Comparison of ENCODE assay signal across 15 cellular contexts in the genomic region with DNA sequence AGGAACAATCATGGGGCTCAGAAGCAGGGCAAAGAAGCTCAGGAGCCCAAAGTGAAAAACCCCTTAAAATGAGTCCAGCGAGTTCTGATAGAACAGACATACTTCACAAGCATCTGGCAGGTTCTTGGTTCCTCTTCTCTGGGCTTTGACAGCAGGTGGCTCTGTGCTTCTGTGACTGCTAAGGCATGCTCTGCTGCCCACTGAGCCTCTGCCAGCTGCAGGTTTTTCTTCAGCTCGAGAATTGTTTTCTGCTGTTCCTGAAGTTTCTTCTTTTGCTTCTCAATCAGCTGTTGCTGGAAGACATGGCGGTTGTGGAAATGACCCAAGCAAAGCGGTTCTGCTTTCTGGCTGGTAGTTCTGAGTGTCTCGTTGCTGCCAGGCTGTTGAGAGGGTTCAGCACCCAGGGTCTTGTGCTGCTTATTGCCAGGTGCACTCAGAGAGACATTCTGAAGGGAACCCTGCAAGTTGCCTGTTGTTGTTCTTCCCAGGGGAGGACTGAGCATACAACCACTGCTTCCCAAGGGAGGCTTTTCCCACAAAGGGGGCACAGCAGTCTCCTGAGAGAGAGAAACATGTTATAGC. TPM values are rescaled to one million over a fixed set of nuclear protein-coding genes. Genes with fewer than 3 reads are reported as not detected.
DNase-seq lines count a peak whose midpoint lies in the region; ATAC-seq and TF ChIP-seq lines count a peak whose summit lies in the region.
"Had no signal": no experiment of that assay in that cellular context is flagged by ENCODE, and none has a peak within 500 bp of the region (broad histone marks: within the 10 kb centered on the region; RNA-seq: fewer than 3 reads in every experiment).

No MANE protein-coding gene starts in this region.

- no CpG with 5 or more reads among the region's 5 CpGs for WGBS in neuronal stem cell (ENCODE audit: extremely low coverage in 2 of 2, insufficient read length in 2 of 2, insufficient replicate concordance in 1 of 2), 2 donors
- 93% methylated on average over 5 of the region's 5 CpGs for WGBS in esophagus muscularis mucosa

- H4K8ac ChIP-seq in neuronal stem cell (ENCODE audit: low read depth, low read length): no peak overlapping the region

- no peaks in the 10 kb centered on the region for H3K4me1 Mint-ChIP-seq in activated CD4-positive, alpha-beta T cell treated with anti-CD3 and anti-CD28 coated beads, Interleukin-2, amount 10 ng/mL, durations not matched to agents 7 days and 5 days

- H3K9ac ChIP-seq in neuronal stem cell (ENCODE audit: low read depth, low read length, poor library complexity): no peak overlapping the region

- H3K9me3 Mint-ChIP-seq in activated CD4-positive, alpha-beta T cell treated with anti-CD3 and anti-CD28 coated beads, Interleukin-2, amount 10 ng/mL, durations not matched to agents 7 days and 5 days: peaks cover 6% of the 10 kb centered on the region
- H3K9me3 Mint-ChIP-seq: activated T-cell treated with anti-CD3 and anti-CD28 coated beads, Interleukin-2, amount 50 U/mL, for 4 hours had no signal

- H2BK15ac ChIP-seq in neuronal stem cell (ENCODE audit: low read length): no peak overlapping the region

- H3K27me3 Mint-ChIP-seq in activated CD4-positive, alpha-beta T cell treated with anti-CD3 and anti-CD28 coated beads, Interleukin-2, amount 10 ng/mL, durations not matched to agents 7 days and 5 days: no peaks in the 10 kb centered on the region

- no peak for DNase-seq in neuronal stem cell (ENCODE audit: low spot score)
- DNase-seq in NCI-H2029 (lab: John Stamatoyannopoulos, UW): no peak
- DNase-seq in activated CD4-positive, alpha-beta T cell treated with anti-CD3 and anti-CD28 coated beads, Interleukin-2, amount 10 ng/mL, durations not matched to agents 7 days and 5 days: no peak
- no peak for DNase-seq in AG20443 (ENCODE audit: low spot score)
- DNase-seq in esophagus muscularis mucosa (ENCODE audit: extremely low spot score): no peak
- DNase-seq: activated T-cell treated with anti-CD3 and anti-CD28 coated beads, Interleukin-2, amount 50 U/mL, for 4 hours; cerebellar nuclear complex; DMS 273 treated with DMSO at 0.1 percent for 48 hours; foreskin fibroblast; HCEC 1CT; mesendoderm; right cardiac atrium had no signal

- no peak overlapping the region for H3K4me3 Mint-ChIP-seq in activated CD4-positive, alpha-beta T cell treated with anti-CD3 and anti-CD28 coated beads, Interleukin-2, amount 10 ng/mL, durations not matched to agents 7 days and 5 days
- H3K4me3 Mint-ChIP-seq: activated T-cell treated with anti-CD3 and anti-CD28 coated beads, Interleukin-2, amount 50 U/mL, for 4 hours had no signal

- TF ChIP-seq EP300 in esophagus muscularis mucosa (IDR thresholded peaks at IDR 0.05): no peak

- peaks cover 8% of the 10 kb centered on the region for H3K36me3 Mint-ChIP-seq in activated CD4-positive, alpha-beta T cell treated with anti-CD3 and anti-CD28 coated beads, Interleukin-2, amount 10 ng/mL, durations not matched to agents 7 days and 5 days (ENCODE audit: low read depth)

- H3K4me1 ChIP-seq in neuronal stem cell (ENCODE audit: control insufficient read depth in 2 of 2, insufficient read depth in 1 of 2, low read depth in 1 of 2, low read length in 2 of 2) (no peaks in the 10 kb centered on the region), esophagus muscularis mucosa (no peaks in the 10 kb centered on the region)

- H3K4ac ChIP-seq in neuronal stem cell (ENCODE audit: low read length): no peak overlapping the region

- H2BK5ac ChIP-seq in neuronal stem cell (ENCODE audit: low read length): peak overlapping the region; percentile 83

- H2AFZ ChIP-seq in neuronal stem cell (ENCODE audit: low read length): no peak overlapping the region

- intact Hi-C loops in esophagus muscularis mucosa (cut with DNase I): no loop called here

- no peak overlapping the region for H2BK12ac ChIP-seq in neuronal stem cell (ENCODE audit: low read length)

- no peak overlapping the region for H2BK120ac ChIP-seq in neuronal stem cell (ENCODE audit: low read depth, low read length)

- peaks cover 1 to 15% of the 10 kb centered on the region in 2 donors for H3K36me3 ChIP-seq in neuronal stem cell (replicated peaks in 1 of 2; ENCODE audit: control insufficient read depth in 2 of 2, insufficient read depth in 2 of 2, low read length in 2 of 2)
- H3K36me3 ChIP-seq in esophagus muscularis mucosa: peaks cover 15 to 49% (median 25%) of the 10 kb centered on the region in 4 donors

- H3K27ac ChIP-seq in neuronal stem cell (replicated peaks; ENCODE audit: low read length) (no peak overlapping the region), esophagus muscularis mucosa (replicated peaks in 1 of 4) (no peak overlapping the region)

- no peak overlapping the region for H2AK5ac ChIP-seq in neuronal stem cell (ENCODE audit: low read depth, low read length)

- CTCF ChIA-PET in activated CD4-positive, alpha-beta T cell treated with anti-CD3 and anti-CD28 coated beads, Interleukin-2, amount 10 ng/mL, durations not matched to agents 7 days and 5 days (lab: Charles Lee): no interaction called here

- no peak overlapping the region for H3K14ac ChIP-seq in neuronal stem cell (ENCODE audit: low read length)

- TF ChIP-seq POLR2A in esophagus muscularis mucosa (IDR thresholded peaks at IDR 0.05; ENCODE audit: low read depth): no peak

- no peak overlapping the region for H3K4me2 ChIP-seq in neuronal stem cell (ENCODE audit: insufficient read depth, low read length, poor library complexity, severe bottlenecking)

- no peaks in the 10 kb centered on the region for H3K79me1 ChIP-seq in neuronal stem cell (ENCODE audit: low read depth, low read length)

- TF ChIP-seq CTCF in esophagus muscularis mucosa (IDR thresholded peaks at IDR 0.05): no peak

- no peak overlapping the region for H4K91ac ChIP-seq in neuronal stem cell (ENCODE audit: low read depth, low read length, poor library complexity)

- H3K4me3 ChIP-seq in neuronal stem cell (ENCODE audit: low read length in 2 of 2): no peak overlapping the region
- H3K4me3 ChIP-seq in esophagus muscularis mucosa: no peak overlapping the region

- H3K27me3 ChIP-seq in neuronal stem cell (ENCODE audit: control insufficient read depth in 3 of 3, insufficient read depth in 3 of 3, low read depth in 1 of 3, low read length in 3 of 3) (no peaks in the 10 kb centered on the region), esophagus muscularis mucosa (no peaks in the 10 kb centered on the region)

- no peak overlapping the region for H3K23ac ChIP-seq in neuronal stem cell (ENCODE audit: low read depth, low read length, poor library complexity)

- POLR2A ChIA-PET in activated CD4-positive, alpha-beta T cell treated with anti-CD3 and anti-CD28 coated beads, Interleukin-2, amount 10 ng/mL, durations not matched to agents 7 days and 5 days (lab: Charles Lee): no interaction called here

- peak; percentile 99 for ATAC-seq in GM18909 (IDR thresholded peaks at IDR 0.05; ENCODE audit: poor library complexity, unreplicated experiment)
- ATAC-seq in GM21737 (IDR thresholded peaks at IDR 0.05; ENCODE audit: unreplicated experiment): peak; percentile 91
- peak; percentile 99 for ATAC-seq in HG03354 (IDR thresholded peaks at IDR 0.05; ENCODE audit: poor library complexity, severe bottlenecking, unreplicated experiment)
- ATAC-seq: activated T-cell treated with anti-CD3 and anti-CD28 coated beads, Interleukin-2, amount 50 U/mL, for 4 hours; right cardiac atrium had no signal

- peaks cover 6 to 14% of the 10 kb centered on the region in 2 donors for H3K9me3 ChIP-seq in neuronal stem cell (replicated peaks in 1 of 2; ENCODE audit: control insufficient read depth in 2 of 2, insufficient read depth in 1 of 2, low read depth in 1 of 2, low read length in 2 of 2)
- H3K9me3 ChIP-seq in esophagus muscularis mucosa: no peaks in the 10 kb centered on the region

- H3K18ac ChIP-seq in neuronal stem cell (ENCODE audit: low read length): no peak overlapping the region

- no peak overlapping the region for H3K27ac Mint-ChIP-seq in activated CD4-positive, alpha-beta T cell treated with anti-CD3 and anti-CD28 coated beads, Interleukin-2, amount 10 ng/mL, durations not matched to agents 7 days and 5 days

RNA-seq across cellular contexts. Expression of a gene that starts 50.8 kb away (rescaled TPM):
- 4.5 TPM for polyA plus RNA-seq in neuronal stem cell (2013, experiment 1 of 2)
- 5.0 TPM for polyA plus RNA-seq in neuronal stem cell (2013, experiment 2 of 2)
- 1 to 10 TPM; 2.9 to 3.2 TPM for total RNA-seq in activated CD4-positive, alpha-beta T cell treated with anti-CD3 and anti-CD28 coated beads, Interleukin-2, amount 10 ng/mL, durations not matched to agents 7 days and 5 days
- total RNA-seq in esophagus muscularis mucosa: 1 to 10 TPM; 3.2 to 4.6 (median 4.3) TPM

RNA-seq across cellular contexts. Expression of a gene that starts 51.0 kb away (rescaled TPM):
- polyA plus RNA-seq in neuronal stem cell (2013, experiment 1 of 2): 11.9 TPM
- 11.4 TPM for polyA plus RNA-seq in neuronal stem cell (2013, experiment 2 of 2)
- 10 to 100 TPM; 28.7 to 38.3 TPM for total RNA-seq in activated CD4-positive, alpha-beta T cell treated with anti-CD3 and anti-CD28 coated beads, Interleukin-2, amount 10 ng/mL, durations not matched to agents 7 days and 5 days
- total RNA-seq in esophagus muscularis mucosa: 10 to 100 TPM in 3 of 4 donors, 1 to 10 TPM in 1; 8.3 to 15.2 (median 11.0) TPM

RNA-seq across cellular contexts. Expression of a gene that starts 57.7 kb away (rescaled TPM):
- 0.24 TPM for polyA plus RNA-seq in neuronal stem cell (2013, experiment 1 of 2)
- 0.30 TPM for polyA plus RNA-seq in neuronal stem cell (2013, experiment 2 of 2)
- 1 to 10 TPM; 2.8 to 3.3 TPM for total RNA-seq in activated CD4-positive, alpha-beta T cell treated with anti-CD3 and anti-CD28 coated beads, Interleukin-2, amount 10 ng/mL, durations not matched to agents 7 days and 5 days
- 1 to 10 TPM; 2.0 to 5.2 (median 2.3) TPM for total RNA-seq in esophagus muscularis mucosa
